In genomic region chr17:72535346-72535745, GRCh38 we compare ENCODE assay signal across 1 cellular context.
TF ChIP-seq lines count a peak whose summit lies in the region.

No MANE protein-coding gene starts in this region.

TF ChIP-seq in HepG2, 621 proteins besides CTCF, POLR2A, EP300 and RAD21 (continued from another document and continues in another):
- TF ChIP-seq TFAP4 (IDR thresholded peaks at IDR 0.05; ENCODE audit: borderline replicate concordance, low read depth) (0 out of 2 replicates have a peak, but pooled peaks have one; percentile 22), ARID5B (CRISPR knock-in tag; IDR thresholded peaks at IDR 0.05) (peak; percentile 43), NFE2L2 (IDR thresholded peaks at IDR 0.05; ENCODE audit: low read length) (no peak), ZEB1 (IDR thresholded peaks at IDR 0.05; ENCODE audit: insufficient replicate concordance, low read depth) (no peak), TFE3 (CRISPR knock-in tag; IDR thresholded peaks at IDR 0.05) (0 out of 2 replicates have a peak, but pooled peaks have one; percentile 28), KDM6A (CRISPR knock-in tag; IDR thresholded peaks at IDR 0.05; ENCODE audit: low read depth) (no peak), ZNF619 (CRISPR knock-in tag; IDR thresholded peaks at IDR 0.05) (0 out of 2 replicates have a peak, but pooled peaks have one; percentile 37), ZNF605 (CRISPR knock-in tag; IDR thresholded peaks at IDR 0.05) (no peak), ZFX (CRISPR knock-in tag; IDR thresholded peaks at IDR 0.05; ENCODE audit: low read depth) (peak; percentile 42; the same call in 1 of the 2 replicates), FOXA3 (CRISPR knock-in tag; IDR thresholded peaks at IDR 0.05) (0 out of 2 replicates have a peak, but pooled peaks have one; percentile 17), PATZ1 (CRISPR knock-in tag; IDR thresholded peaks at IDR 0.05) (0 out of 2 replicates have a peak, but pooled peaks have one; percentile 8), MXD4 (CRISPR knock-in tag; IDR thresholded peaks at IDR 0.05) (peak; percentile 44; the same call in 1 of the 2 replicates), MAX (IDR thresholded peaks at IDR 0.05) (peak; percentile 46), ZGPAT (CRISPR knock-in tag; IDR thresholded peaks at IDR 0.05) (0 out of 2 replicates have a peak, but pooled peaks have one; percentile 23), CEBPZ (IDR thresholded peaks at IDR 0.05; ENCODE audit: low read length) (no peak), THAP11 (CRISPR knock-in tag; IDR thresholded peaks at IDR 0.05) (no peak), MLX (CRISPR knock-in tag; IDR thresholded peaks at IDR 0.05) (peak; percentile 47; the same call in 1 of the 2 replicates), ATF1 (CRISPR knock-in tag; IDR thresholded peaks at IDR 0.05) (no peak), PLSCR1 (CRISPR knock-in tag; IDR thresholded peaks at IDR 0.05; ENCODE audit: borderline replicate concordance) (no peak), SIX4 (CRISPR knock-in tag; IDR thresholded peaks at IDR 0.05) (no peak), HMGA1 (CRISPR knock-in tag; conservative IDR thresholded peaks at IDR 0.05) (no peak), RARA (CRISPR knock-in tag; IDR thresholded peaks at IDR 0.05) (0 out of 2 replicates have a peak, but pooled peaks have one; percentile 24), ZBTB14 (CRISPR knock-in tag; IDR thresholded peaks at IDR 0.05) (no peak), NCOA1 (CRISPR knock-in tag; IDR thresholded peaks at IDR 0.05) (no peak), FIP1L1 (IDR thresholded peaks at IDR 0.05; ENCODE audit: borderline replicate concordance, insufficient read depth, low read depth, low read length) (no peak), PBX2 (CRISPR knock-in tag; IDR thresholded peaks at IDR 0.05) (no peak), ZBTB39 (CRISPR knock-in tag; IDR thresholded peaks at IDR 0.05) (no peak), TGIF2 (CRISPR knock-in tag; IDR thresholded peaks at IDR 0.05) (peak; percentile 73; the same call in 1 of the 2 replicates), SAP130 (CRISPR knock-in tag; IDR thresholded peaks at IDR 0.05; ENCODE audit: low read depth) (peak; percentile 64), ERF (CRISPR knock-in tag; IDR thresholded peaks at IDR 0.05) (0 out of 2 replicates have a peak, but pooled peaks have one; percentile 44), ISX (CRISPR knock-in tag; conservative IDR thresholded peaks at IDR 0.05) (no peak), GATAD2A (CRISPR knock-in tag; IDR thresholded peaks at IDR 0.05) (peak; percentile 28; the same call in 1 of the 2 replicates), ZNF614 (CRISPR knock-in tag; IDR thresholded peaks at IDR 0.05; ENCODE audit: borderline replicate concordance) (no peak), HBP1 (CRISPR knock-in tag; IDR thresholded peaks at IDR 0.05; ENCODE audit: low read depth) (peak; percentile 96)
